In the genomic region with DNA sequence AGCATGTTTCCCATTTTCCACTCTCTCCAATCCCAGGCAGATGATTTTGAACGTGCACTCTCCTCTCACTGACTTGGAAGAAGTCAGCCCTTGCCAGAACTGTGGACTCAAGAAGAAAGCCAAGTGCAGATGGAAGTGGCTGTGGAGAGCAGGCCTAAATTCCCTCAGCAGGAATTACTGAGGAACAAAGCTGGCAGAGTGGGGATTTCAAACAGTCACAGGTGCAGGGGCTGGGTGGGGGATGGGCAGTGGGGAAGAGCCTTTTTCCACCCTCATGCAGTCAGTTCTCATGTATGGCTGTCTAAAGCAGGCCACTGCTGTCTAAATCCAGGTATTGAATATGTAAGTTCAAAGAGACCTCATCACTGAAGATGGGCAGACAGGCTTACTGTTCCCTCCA, we compare ENCODE assay signal across 20 cellular contexts.
"Had no signal": no experiment of that assay in that cellular context is flagged by ENCODE, and none has a peak within 500 bp of the region (broad histone marks: within the 10 kb centered on the region; RNA-seq: fewer than 3 reads in every experiment).

No MANE protein-coding gene starts in this region.

- H3K36me3 Mint-ChIP-seq: naive thymus-derived CD4-positive, alpha-beta T cell had no signal

- H3K27ac ChIP-seq: coronary artery, heart left ventricle, neutrophil, stomach, thoracic aorta, transverse colon had no signal

- H3K4me1 Mint-ChIP-seq: naive thymus-derived CD4-positive, alpha-beta T cell had no signal

- H3K9me3 Mint-ChIP-seq: naive thymus-derived CD4-positive, alpha-beta T cell had no signal

- DNase-seq: effector CD4-positive, alpha-beta T cell; endodermal cell; erythroblast; foreskin melanocyte; heart left ventricle; hippocampal formation; left colon; left ventricle myocardium superior; mesendoderm; naive thymus-derived CD4-positive, alpha-beta T cell; posterior cingulate gyrus; small intestine; stimulated activated CD4-positive, alpha-beta T cell treated with anti-CD3 and anti-CD28 coated beads, Interleukin-12 subunit alpha, Interleukin-12 subunit beta, amount 100 ng/mL, for 4 hours; stimulated activated naive CD4-positive, alpha-beta T cell; stomach; substantia nigra; transverse colon had no signal

- H3K4me1 ChIP-seq: transverse colon had no signal

- H3K4me3 Mint-ChIP-seq: endodermal cell; naive thymus-derived CD4-positive, alpha-beta T cell had no signal

- H3K4me3 ChIP-seq: coronary artery, heart left ventricle, stomach, thoracic aorta, transverse colon had no signal

- H3K9me3 ChIP-seq: heart left ventricle, neutrophil, thoracic aorta, transverse colon had no signal

- H3K36me3 ChIP-seq: heart left ventricle, neutrophil, stomach, thoracic aorta, transverse colon had no signal

- H3K27ac Mint-ChIP-seq: endodermal cell; naive thymus-derived CD4-positive, alpha-beta T cell had no signal

- H3K27me3 ChIP-seq: neutrophil, stomach, transverse colon had no signal
